Comparison of ENCODE assay signal across 1 cellular context in the genomic region with DNA sequence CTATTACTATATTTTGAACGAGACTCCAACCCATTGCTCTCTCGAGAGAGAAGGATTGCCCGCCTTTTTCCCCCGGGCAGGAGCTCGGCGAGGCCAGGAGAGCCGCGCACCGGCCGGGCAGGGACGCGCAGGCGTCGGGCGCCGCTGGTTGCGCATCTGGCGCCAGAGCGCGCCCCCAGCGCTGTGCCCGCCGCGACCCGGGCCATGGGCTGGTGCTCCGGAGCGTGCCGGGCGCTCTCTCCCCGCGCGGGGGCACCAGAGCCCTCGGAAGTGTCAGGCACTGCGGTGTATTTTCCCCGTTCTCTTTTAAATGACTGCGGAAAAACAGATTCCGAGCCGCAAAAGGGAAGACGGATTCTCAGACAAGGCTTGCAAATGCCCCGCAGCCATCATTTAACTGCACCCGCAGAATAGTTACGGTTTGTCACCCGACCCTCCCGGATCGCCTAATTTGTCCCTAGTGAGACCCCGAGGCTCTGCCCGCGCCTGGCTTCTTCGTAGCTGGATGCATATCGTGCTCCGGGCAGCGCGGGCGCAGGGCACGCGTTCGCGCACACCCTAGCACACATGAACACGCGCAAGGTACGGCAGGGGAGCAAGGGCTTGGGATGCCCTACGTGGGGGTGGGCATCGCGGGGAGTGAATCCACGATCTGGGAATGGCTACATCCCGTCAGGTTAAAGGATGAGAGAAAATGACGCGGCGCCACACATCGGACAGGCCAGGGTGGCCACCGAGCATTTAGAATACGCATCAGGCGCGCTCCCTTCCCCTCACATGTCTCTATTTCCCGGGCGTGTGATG.
A peak's percentile ranks its signal among the peaks of the same experiment; 100 is the strongest.
TF ChIP-seq lines count a peak whose summit lies in the region.

No MANE protein-coding gene starts in this region.

TF ChIP-seq in HepG2, 621 proteins besides CTCF, POLR2A, EP300 and RAD21 (continued from another document):
- TF ChIP-seq ZNF724P (CRISPR knock-in tag; IDR thresholded peaks at IDR 0.05; ENCODE audit: borderline replicate concordance) = no peak
- TF ChIP-seq, protein P1, sequence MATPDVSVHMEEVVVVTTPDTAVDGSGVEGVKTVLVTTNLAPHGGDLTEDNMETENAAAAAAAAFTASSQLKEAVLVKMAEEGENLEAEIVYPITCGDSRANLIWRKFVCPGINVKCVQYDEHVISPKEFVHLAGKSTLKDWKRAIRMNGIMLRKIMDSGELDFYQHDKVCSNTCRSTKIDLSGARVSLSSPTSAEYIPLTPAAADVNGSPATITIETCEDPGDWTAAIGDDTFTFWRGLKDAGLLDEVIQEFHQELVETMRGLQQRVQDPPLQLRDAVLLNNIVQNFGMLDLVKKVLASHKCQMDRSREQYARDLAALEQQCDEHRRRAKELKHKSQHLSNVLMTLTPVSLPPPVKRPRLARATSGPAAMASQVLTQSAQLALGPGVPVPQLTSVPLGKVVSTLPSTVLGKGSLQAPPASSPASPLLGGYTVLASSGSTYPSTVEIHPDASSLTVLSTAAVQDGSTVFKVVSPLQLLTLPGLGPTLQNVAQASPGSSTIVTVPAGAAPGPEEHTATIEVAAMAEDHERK (CRISPR knock-in tag; IDR thresholded peaks at IDR 0.05; ENCODE audit: low read depth) = no peak
- no peak for TF ChIP-seq ZNF34 (CRISPR knock-in tag; IDR thresholded peaks at IDR 0.05; ENCODE audit: borderline replicate concordance)
- TF ChIP-seq, protein P2, sequence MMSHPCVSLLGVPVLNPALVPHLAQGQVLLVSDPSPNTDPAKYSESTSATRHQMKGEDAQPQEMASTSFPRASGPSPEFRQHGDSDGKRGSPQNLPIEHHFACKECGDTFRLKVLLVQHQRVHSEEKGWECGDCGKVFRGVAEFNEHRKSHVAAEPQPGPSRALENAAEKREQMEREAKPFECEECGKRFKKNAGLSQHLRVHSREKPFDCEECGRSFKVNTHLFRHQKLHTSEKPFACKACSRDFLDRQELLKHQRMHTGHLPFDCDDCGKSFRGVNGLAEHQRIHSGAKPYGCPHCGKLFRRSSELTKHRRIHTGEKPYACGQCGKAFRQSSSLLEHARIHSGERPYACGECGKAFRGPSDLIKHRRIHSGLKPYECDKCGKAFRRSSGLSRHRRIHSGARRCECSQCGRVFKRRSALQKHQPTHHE (CRISPR knock-in tag; IDR thresholded peaks at IDR 0.05; ENCODE audit: borderline replicate concordance) = no peak
- TF ChIP-seq, protein P3, sequence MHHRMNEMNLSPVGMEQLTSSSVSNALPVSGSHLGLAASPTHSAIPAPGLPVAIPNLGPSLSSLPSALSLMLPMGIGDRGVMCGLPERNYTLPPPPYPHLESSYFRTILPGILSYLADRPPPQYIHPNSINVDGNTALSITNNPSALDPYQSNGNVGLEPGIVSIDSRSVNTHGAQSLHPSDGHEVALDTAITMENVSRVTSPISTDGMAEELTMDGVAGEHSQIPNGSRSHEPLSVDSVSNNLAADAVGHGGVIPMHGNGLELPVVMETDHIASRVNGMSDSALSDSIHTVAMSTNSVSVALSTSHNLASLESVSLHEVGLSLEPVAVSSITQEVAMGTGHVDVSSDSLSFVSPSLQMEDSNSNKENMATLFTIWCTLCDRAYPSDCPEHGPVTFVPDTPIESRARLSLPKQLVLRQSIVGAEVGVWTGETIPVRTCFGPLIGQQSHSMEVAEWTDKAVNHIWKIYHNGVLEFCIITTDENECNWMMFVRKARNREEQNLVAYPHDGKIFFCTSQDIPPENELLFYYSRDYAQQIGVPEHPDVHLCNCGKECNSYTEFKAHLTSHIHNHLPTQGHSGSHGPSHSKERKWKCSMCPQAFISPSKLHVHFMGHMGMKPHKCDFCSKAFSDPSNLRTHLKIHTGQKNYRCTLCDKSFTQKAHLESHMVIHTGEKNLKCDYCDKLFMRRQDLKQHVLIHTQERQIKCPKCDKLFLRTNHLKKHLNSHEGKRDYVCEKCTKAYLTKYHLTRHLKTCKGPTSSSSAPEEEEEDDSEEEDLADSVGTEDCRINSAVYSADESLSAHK (CRISPR knock-in tag; IDR thresholded peaks at IDR 0.05; ENCODE audit: borderline replicate concordance) = no peak
- TF ChIP-seq GABPB1 (CRISPR knock-in tag; IDR thresholded peaks at IDR 0.05) = no peak
- TF ChIP-seq, protein P4, sequence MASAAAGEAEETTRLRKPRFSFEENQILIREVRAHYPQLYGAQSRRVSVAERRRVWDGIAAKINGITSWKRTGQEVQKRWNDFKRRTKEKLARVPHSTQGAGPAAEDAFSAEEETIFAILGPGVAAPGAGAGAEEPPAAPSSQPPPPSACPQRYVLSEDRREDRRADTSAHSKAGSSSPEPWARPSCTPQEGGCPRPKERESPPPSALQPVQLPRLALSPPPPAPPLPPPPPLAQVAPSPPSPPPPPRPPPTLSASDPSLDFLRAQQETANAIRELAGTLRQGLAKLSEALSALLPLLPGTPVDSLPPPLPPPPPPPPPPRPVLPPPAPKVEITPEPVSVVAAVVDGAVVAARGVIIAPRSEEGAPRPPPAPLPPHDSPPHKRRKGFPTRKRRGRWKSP (CRISPR knock-in tag; IDR thresholded peaks at IDR 0.05) = peak; percentile 76; the same call in 1 of the 2 replicates
- TF ChIP-seq HNRNPLL (IDR thresholded peaks at IDR 0.05; ENCODE audit: low read depth, low read length, poor library complexity, severe bottlenecking) = peak; percentile 99
- TF ChIP-seq ZNF569 (CRISPR knock-in tag; IDR thresholded peaks at IDR 0.05; ENCODE audit: borderline replicate concordance) = no peak
- no peak for TF ChIP-seq JARID2 (CRISPR knock-in tag; IDR thresholded peaks at IDR 0.05; ENCODE audit: insufficient replicate concordance)
- TF ChIP-seq MYNN (CRISPR knock-in tag; IDR thresholded peaks at IDR 0.05; ENCODE audit: low read depth) = no peak
- peak; percentile 14; the same call in 1 of the 2 replicates for TF ChIP-seq STAG1 (CRISPR knock-in tag; IDR thresholded peaks at IDR 0.05)
- no peak for TF ChIP-seq TP53 (CRISPR knock-in tag; conservative IDR thresholded peaks at IDR 0.05)
- no peak for TF ChIP-seq PHB2 (IDR thresholded peaks at IDR 0.05; ENCODE audit: partially characterized antibody)
- no peak for TF ChIP-seq ARNT2 (CRISPR knock-in tag; IDR thresholded peaks at IDR 0.05; ENCODE audit: low read depth)
- no peak for TF ChIP-seq AGO1 (IDR thresholded peaks at IDR 0.05; ENCODE audit: low read depth, low read length, poor library complexity, severe bottlenecking)
